ENCODE assay signal across 1 cellular context in the genomic region with DNA sequence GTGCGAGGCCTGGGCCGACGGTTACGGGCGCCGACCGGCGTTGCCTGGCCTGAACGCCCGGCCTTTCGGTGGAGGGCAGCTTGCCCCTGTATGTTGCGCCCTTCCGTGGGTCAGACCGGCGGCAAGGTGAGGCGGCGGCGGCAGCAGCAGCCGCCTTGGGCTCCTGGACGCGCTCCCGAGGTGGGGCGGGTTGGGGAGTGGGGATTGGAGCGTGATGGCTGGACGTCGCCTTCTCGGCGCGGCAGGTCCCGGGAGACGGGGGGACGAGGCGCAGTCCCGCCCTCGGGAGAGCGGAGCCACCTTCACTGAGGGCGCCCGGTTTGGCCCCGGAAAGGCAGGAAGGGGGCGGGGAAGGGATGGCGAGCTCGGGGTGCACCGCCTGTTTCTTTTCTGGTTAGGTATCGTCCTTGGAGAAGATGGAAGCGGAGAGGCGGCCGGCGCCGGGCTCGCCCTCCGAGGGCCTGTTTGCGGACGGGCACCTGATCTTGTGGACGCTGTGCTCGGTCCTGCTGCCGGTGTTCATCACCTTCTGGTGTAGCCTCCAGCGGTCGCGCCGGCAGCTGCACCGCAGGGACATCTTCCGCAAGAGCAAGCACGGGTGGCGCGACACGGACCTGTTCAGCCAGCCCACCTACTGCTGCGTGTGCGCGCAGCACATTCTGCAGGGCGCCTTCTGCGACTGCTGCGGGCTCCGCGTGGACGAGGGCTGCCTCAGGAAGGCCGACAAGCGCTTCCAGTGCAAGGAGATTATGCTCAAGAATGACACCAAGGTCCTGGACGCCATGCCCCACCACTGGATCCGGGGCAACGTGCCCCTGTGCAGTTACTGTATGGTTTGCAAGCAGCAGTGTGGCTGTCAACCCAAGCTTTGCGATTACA.
TF ChIP-seq lines count a peak whose summit lies in the region.

No MANE protein-coding gene starts in this region.

TF ChIP-seq in HepG2, 621 proteins besides CTCF, POLR2A, EP300 and RAD21 (continued from another document and continues in another):
- TF ChIP-seq ZNF142 (CRISPR knock-in tag; IDR thresholded peaks at IDR 0.05) = peak; percentile 71; the same call in 1 of the 2 replicates
- TF ChIP-seq ZNF274 (CRISPR knock-in tag; IDR thresholded peaks at IDR 0.05) = no peak
- TF ChIP-seq ZNF737 (CRISPR knock-in tag; IDR thresholded peaks at IDR 0.05; ENCODE audit: borderline replicate concordance) = no peak
- TF ChIP-seq, protein P1, sequence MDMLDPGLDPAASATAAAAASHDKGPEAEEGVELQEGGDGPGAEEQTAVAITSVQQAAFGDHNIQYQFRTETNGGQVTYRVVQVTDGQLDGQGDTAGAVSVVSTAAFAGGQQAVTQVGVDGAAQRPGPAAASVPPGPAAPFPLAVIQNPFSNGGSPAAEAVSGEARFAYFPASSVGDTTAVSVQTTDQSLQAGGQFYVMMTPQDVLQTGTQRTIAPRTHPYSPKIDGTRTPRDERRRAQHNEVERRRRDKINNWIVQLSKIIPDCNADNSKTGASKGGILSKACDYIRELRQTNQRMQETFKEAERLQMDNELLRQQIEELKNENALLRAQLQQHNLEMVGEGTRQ (IDR thresholded peaks at IDR 0.05; ENCODE audit: low read depth, low read length) = no peak
- TF ChIP-seq, protein P1 (CRISPR knock-in tag; IDR thresholded peaks at IDR 0.05; ENCODE audit: borderline replicate concordance) = no peak; the same call in 1 of the 2 replicates
- TF ChIP-seq MYPOP (CRISPR knock-in tag; IDR thresholded peaks at IDR 0.05) = peak; percentile 29
- no peak for TF ChIP-seq PHF20 (CRISPR knock-in tag; IDR thresholded peaks at IDR 0.05)
- no peak for TF ChIP-seq MBNL3 (CRISPR knock-in tag; conservative IDR thresholded peaks at IDR 0.05)
- TF ChIP-seq ZNF138 (CRISPR knock-in tag; IDR thresholded peaks at IDR 0.05; ENCODE audit: low read depth) = no peak
- TF ChIP-seq SMAD9 (CRISPR knock-in tag; IDR thresholded peaks at IDR 0.05) = no peak
- TF ChIP-seq FUBP1 (CRISPR knock-in tag; IDR thresholded peaks at IDR 0.05; ENCODE audit: borderline replicate concordance) = no peak
- TF ChIP-seq PRMT3 (CRISPR knock-in tag; IDR thresholded peaks at IDR 0.05; ENCODE audit: borderline replicate concordance, low read depth) = 0 out of 2 replicates have a peak, but pooled peaks have one; percentile 45
- TF ChIP-seq, protein P2, sequence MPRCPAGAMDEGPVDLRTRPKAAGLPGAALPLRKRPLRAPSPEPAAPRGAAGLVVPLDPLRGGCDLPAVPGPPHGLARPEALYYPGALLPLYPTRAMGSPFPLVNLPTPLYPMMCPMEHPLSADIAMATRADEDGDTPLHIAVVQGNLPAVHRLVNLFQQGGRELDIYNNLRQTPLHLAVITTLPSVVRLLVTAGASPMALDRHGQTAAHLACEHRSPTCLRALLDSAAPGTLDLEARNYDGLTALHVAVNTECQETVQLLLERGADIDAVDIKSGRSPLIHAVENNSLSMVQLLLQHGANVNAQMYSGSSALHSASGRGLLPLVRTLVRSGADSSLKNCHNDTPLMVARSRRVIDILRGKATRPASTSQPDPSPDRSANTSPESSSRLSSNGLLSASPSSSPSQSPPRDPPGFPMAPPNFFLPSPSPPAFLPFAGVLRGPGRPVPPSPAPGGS (CRISPR knock-in tag; IDR thresholded peaks at IDR 0.05) = no peak; the same call in 1 of the 2 replicates
- TF ChIP-seq HDAC6 (IDR thresholded peaks at IDR 0.05; ENCODE audit: low read depth, low read length) = no peak
- TF ChIP-seq ZNF674 (CRISPR knock-in tag; IDR thresholded peaks at IDR 0.05; ENCODE audit: low read depth) = no peak
- no peak for TF ChIP-seq TOE1 (CRISPR knock-in tag; IDR thresholded peaks at IDR 0.05)
- no peak; the same call in 1 of the 2 replicates for TF ChIP-seq YEATS4 (CRISPR knock-in tag; IDR thresholded peaks at IDR 0.05; ENCODE audit: borderline replicate concordance)
- TF ChIP-seq ZNF251 (CRISPR knock-in tag; IDR thresholded peaks at IDR 0.05) = no peak
- TF ChIP-seq MAFK (conservative IDR thresholded peaks at IDR 0.05 in 1 of 2, IDR thresholded peaks at IDR 0.05 in 1 of 2; ENCODE audit: low read length in 2 of 2) = no peak
- TF ChIP-seq ELF3 (CRISPR knock-in tag; IDR thresholded peaks at IDR 0.05) = no peak
- no peak for TF ChIP-seq KDM4B (CRISPR knock-in tag; IDR thresholded peaks at IDR 0.05)
- no peak for TF ChIP-seq ZKSCAN8 (CRISPR knock-in tag; IDR thresholded peaks at IDR 0.05; ENCODE audit: borderline replicate concordance)
- TF ChIP-seq ZNF264 (CRISPR knock-in tag; IDR thresholded peaks at IDR 0.05) = no peak
- TF ChIP-seq MXD4 (CRISPR knock-in tag; IDR thresholded peaks at IDR 0.05) = no peak
- TF ChIP-seq, protein P3, sequence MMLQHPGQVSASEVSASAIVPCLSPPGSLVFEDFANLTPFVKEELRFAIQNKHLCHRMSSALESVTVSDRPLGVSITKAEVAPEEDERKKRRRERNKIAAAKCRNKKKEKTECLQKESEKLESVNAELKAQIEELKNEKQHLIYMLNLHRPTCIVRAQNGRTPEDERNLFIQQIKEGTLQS (CRISPR knock-in tag; IDR thresholded peaks at IDR 0.05) = 0 out of 2 replicates have a peak, but pooled peaks have one; percentile 13
- no peak for TF ChIP-seq RXRB (CRISPR knock-in tag; IDR thresholded peaks at IDR 0.05; ENCODE audit: borderline replicate concordance)
- 0 out of 2 replicates have a peak, but pooled peaks have one; percentile 10 for TF ChIP-seq CSRNP1 (CRISPR knock-in tag; IDR thresholded peaks at IDR 0.05)
- no peak for TF ChIP-seq ZNF557 (CRISPR knock-in tag; IDR thresholded peaks at IDR 0.05)
- no peak for TF ChIP-seq KAT8 (CRISPR knock-in tag; IDR thresholded peaks at IDR 0.05)
- TF ChIP-seq ZNF775 (CRISPR knock-in tag; IDR thresholded peaks at IDR 0.05; ENCODE audit: borderline replicate concordance) = no peak
- peak; percentile 58; the same call in 1 of the 2 replicates for TF ChIP-seq SIN3A (IDR thresholded peaks at IDR 0.05; ENCODE audit: borderline replicate concordance, low read depth, low read length)
- no peak for TF ChIP-seq ZNF572 (CRISPR knock-in tag; IDR thresholded peaks at IDR 0.05)
- TF ChIP-seq ZNF704 (CRISPR knock-in tag; IDR thresholded peaks at IDR 0.05; ENCODE audit: borderline replicate concordance) = no peak
- no peak for TF ChIP-seq DMTF1 (CRISPR knock-in tag; IDR thresholded peaks at IDR 0.05)
- no peak for TF ChIP-seq KLF11 (CRISPR knock-in tag; IDR thresholded peaks at IDR 0.05)
- TF ChIP-seq ARNT (IDR thresholded peaks at IDR 0.05) = no peak
- no peak; the same call in 1 of the 2 replicates for TF ChIP-seq NFKB2 (CRISPR knock-in tag; IDR thresholded peaks at IDR 0.05; ENCODE audit: borderline replicate concordance)
